ENCODE assay signal across 15 cellular contexts in the genomic region with DNA sequence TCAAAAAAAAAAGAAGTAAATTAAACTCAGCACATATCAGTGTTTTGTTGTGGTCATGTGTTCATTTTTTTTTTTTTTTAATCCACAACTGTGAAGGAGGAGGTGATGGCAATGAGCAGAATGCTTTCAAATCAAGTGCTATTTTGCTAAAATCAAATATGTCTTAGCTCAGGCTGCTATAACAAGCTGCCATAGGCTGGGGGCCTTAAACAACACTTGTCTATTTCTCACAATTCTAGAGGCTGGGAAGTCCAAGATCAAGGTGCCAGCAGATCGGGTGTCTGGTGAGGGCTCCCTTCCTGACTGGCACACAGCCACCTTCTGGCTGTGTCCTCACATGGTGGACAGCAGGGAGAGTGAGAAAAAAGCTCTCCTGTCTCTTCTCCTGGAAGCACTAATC.
A peak's percentile ranks its signal among the peaks of the same experiment; 100 is the strongest.
DNase-seq lines count a peak whose midpoint lies in the region; ATAC-seq and TF ChIP-seq lines count a peak whose summit lies in the region.
"Had no signal": no experiment of that assay in that cellular context is flagged by ENCODE, and none has a peak within 500 bp of the region (broad histone marks: within the 10 kb centered on the region; RNA-seq: fewer than 3 reads in every experiment).

No MANE protein-coding gene starts in this region.

- H3K4me1 Mint-ChIP-seq in stimulated activated naive CD8-positive, alpha-beta T cell treated with anti-CD3 and anti-CD28 coated beads, Interleukin-15, Interleukin-2, amounts not matched to agents 100 ng/mL and 50 ng/mL, for 24 hours (ENCODE audit: low read depth) = peaks cover 92% of the 10 kb centered on the region
- peaks cover 87% of the 10 kb centered on the region for H3K4me1 Mint-ChIP-seq in central memory CD8-positive, alpha-beta T cell
- H3K4me1 Mint-ChIP-seq in naive B cell (peaks cover 69 to 95% (median 71%) of the 10 kb centered on the region in 3 donors), WTC11 (peaks cover 15% of the 10 kb centered on the region)
- H3K4me1 Mint-ChIP-seq: neural progenitor cell had no signal

- DNase-seq in stimulated activated naive CD8-positive, alpha-beta T cell treated with anti-CD3 and anti-CD28 coated beads, Interleukin-15, Interleukin-2, amounts not matched to agents 100 U/mL and 50 U/mL, for 24 hours = no peak
- no peak for DNase-seq in central memory CD8-positive, alpha-beta T cell (ENCODE audit: low spot score in 2 of 2)
- DNase-seq in naive B cell = no peak
- DNase-seq in KG1 (lab: John Stamatoyannopoulos, UW) = no peak
- DNase-seq in WTC11 (ENCODE audit: low spot score) = no peak
- DNase-seq: aorta; COR-L47; NCI-H2227 treated with DMSO at 0.1 percent for 48 hours; SHP77; stimulated activated CD4-positive, alpha-beta T cell treated with anti-CD3 and anti-CD28 coated beads, Interleukin-12 subunit alpha, Interleukin-12 subunit beta, amount 100 ng/mL, for 4 hours had no signal

- CTCF ChIA-PET in WTC11 (lab: Charles Lee) = interaction anchor here (0.6 kb wide), 1 partner anchor 323 kb away, joined by 3 read pairs; no protein-coding TSS in a partner anchor

- peaks cover 54% of the 10 kb centered on the region for H3K36me3 Mint-ChIP-seq in stimulated activated naive CD8-positive, alpha-beta T cell treated with anti-CD3 and anti-CD28 coated beads, Interleukin-15, Interleukin-2, amounts not matched to agents 100 ng/mL and 50 ng/mL, for 24 hours (ENCODE audit: low read depth)
- H3K36me3 Mint-ChIP-seq in central memory CD8-positive, alpha-beta T cell (ENCODE audit: insufficient read depth) = peaks cover 50% of the 10 kb centered on the region
- H3K36me3 Mint-ChIP-seq in naive B cell (peaks cover 13 to 31% of the 10 kb centered on the region in 2 donors), WTC11 (peaks cover 20% of the 10 kb centered on the region)

- H3K4me3 Mint-ChIP-seq in stimulated activated naive CD8-positive, alpha-beta T cell treated with anti-CD3 and anti-CD28 coated beads, Interleukin-15, Interleukin-2, amounts not matched to agents 100 ng/mL and 50 ng/mL, for 24 hours = peak overlapping the region; percentile 72
- H3K4me3 Mint-ChIP-seq in central memory CD8-positive, alpha-beta T cell = peak overlapping the region; percentile 88
- peak overlapping the region in 3 of 8 donors; percentile 26 to 37 (median 37) for H3K4me3 Mint-ChIP-seq in naive B cell
- H3K4me3 Mint-ChIP-seq in WTC11 = no peak overlapping the region
- H3K4me3 Mint-ChIP-seq: neural progenitor cell had no signal

- H3K27ac Mint-ChIP-seq in stimulated activated naive CD8-positive, alpha-beta T cell treated with anti-CD3 and anti-CD28 coated beads, Interleukin-15, Interleukin-2, amounts not matched to agents 100 ng/mL and 50 ng/mL, for 24 hours = peak overlapping the region; percentile 87
- peak overlapping the region; percentile 97 for H3K27ac Mint-ChIP-seq in central memory CD8-positive, alpha-beta T cell (ENCODE audit: low read depth)
- H3K27ac Mint-ChIP-seq in naive B cell (peak overlapping the region; percentile 37 to 94 (median 81)), WTC11 (no peak overlapping the region)
- H3K27ac Mint-ChIP-seq: neural progenitor cell had no signal

- H3K9me3 Mint-ChIP-seq in stimulated activated naive CD8-positive, alpha-beta T cell treated with anti-CD3 and anti-CD28 coated beads, Interleukin-15, Interleukin-2, amounts not matched to agents 100 ng/mL and 50 ng/mL, for 24 hours = no peaks in the 10 kb centered on the region
- peaks cover 5% of the 10 kb centered on the region for H3K9me3 Mint-ChIP-seq in central memory CD8-positive, alpha-beta T cell
- peaks cover 0 to 6% (median 2%) of the 10 kb centered on the region in 7 donors for H3K9me3 Mint-ChIP-seq in naive B cell
- H3K9me3 Mint-ChIP-seq in WTC11 = peaks cover 14% of the 10 kb centered on the region

- no peaks in the 10 kb centered on the region for H3K27me3 Mint-ChIP-seq in stimulated activated naive CD8-positive, alpha-beta T cell treated with anti-CD3 and anti-CD28 coated beads, Interleukin-15, Interleukin-2, amounts not matched to agents 100 ng/mL and 50 ng/mL, for 24 hours
- no peaks in the 10 kb centered on the region for H3K27me3 Mint-ChIP-seq in central memory CD8-positive, alpha-beta T cell
- H3K27me3 Mint-ChIP-seq in naive B cell (no peaks in the 10 kb centered on the region), WTC11 (ENCODE audit: low read depth) (0 out of 2 replicates have a peak, but pooled peaks cover 2% of the 10 kb centered on the region)

- ATAC-seq in stimulated activated naive CD8-positive, alpha-beta T cell treated with anti-CD3 and anti-CD28 coated beads, Interleukin-15, Interleukin-2, amounts not matched to agents 100 U/mL and 50 U/mL, for 24 hours = no peak
- no peak for ATAC-seq in central memory CD8-positive, alpha-beta T cell (replicated peaks; ENCODE audit: extremely low read depth, poor library complexity, severe bottlenecking)
- ATAC-seq in naive B cell (ENCODE audit: low read depth in 2 of 2) (no peak), GM18870 (IDR thresholded peaks at IDR 0.05; ENCODE audit: unreplicated experiment) (no peak), WTC11 (no peak), HG03457 (IDR thresholded peaks at IDR 0.05; ENCODE audit: unreplicated experiment) (no peak)
- ATAC-seq: activated CD4-positive, CD25-positive, alpha-beta regulatory T cell treated with anti-CD3 and anti-CD28 coated beads, Interleukin-2, amount 50 U/mL, for 24 hours had no signal

- no peak for TF ChIP-seq CTCF in WTC11 (IDR thresholded peaks at IDR 0.05)

- POLR2A ChIA-PET in WTC11 (lab: Charles Lee) = no interaction called here

TF ChIP-seq in WTC11, 78 proteins besides CTCF, POLR2A, EP300 and RAD21 (continues in another document):
- TF ChIP-seq, protein P1, sequence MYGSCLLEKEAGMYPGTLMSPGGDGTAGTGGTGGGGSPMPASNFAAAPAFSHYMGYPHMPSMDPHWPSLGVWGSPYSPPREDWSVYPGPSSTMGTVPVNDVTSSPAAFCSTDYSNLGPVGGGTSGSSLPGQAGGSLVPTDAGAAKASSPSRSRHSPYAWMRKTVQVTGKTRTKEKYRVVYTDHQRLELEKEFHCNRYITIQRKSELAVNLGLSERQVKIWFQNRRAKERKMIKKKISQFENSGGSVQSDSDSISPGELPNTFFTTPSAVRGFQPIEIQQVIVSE (CRISPR knock-in tag; IDR thresholded peaks at IDR 0.05; ENCODE audit: borderline replicate concordance) = no peak
- TF ChIP-seq GABPB1 (CRISPR knock-in tag; IDR thresholded peaks at IDR 0.05) (no peak), ZNF317 (CRISPR knock-in tag; IDR thresholded peaks at IDR 0.05; ENCODE audit: borderline replicate concordance, low read depth) (no peak), KAT7 (CRISPR knock-in tag; IDR thresholded peaks at IDR 0.05; ENCODE audit: borderline replicate concordance) (no peak), RELA (CRISPR knock-in tag; IDR thresholded peaks at IDR 0.05; ENCODE audit: borderline replicate concordance) (no peak), MYBL2 (CRISPR knock-in tag; IDR thresholded peaks at IDR 0.05) (no peak), GRHL2 (CRISPR knock-in tag; IDR thresholded peaks at IDR 0.05; ENCODE audit: insufficient replicate concordance, severe bottlenecking) (no peak), NFE2L1 (CRISPR knock-in tag; IDR thresholded peaks at IDR 0.05) (no peak), NR1H2 (CRISPR knock-in tag; IDR thresholded peaks at IDR 0.05) (no peak), CREB1 (CRISPR knock-in tag; IDR thresholded peaks at IDR 0.05) (no peak), FOXJ3 (CRISPR knock-in tag; IDR thresholded peaks at IDR 0.05; ENCODE audit: borderline replicate concordance) (no peak)
- TF ChIP-seq, protein P2, sequence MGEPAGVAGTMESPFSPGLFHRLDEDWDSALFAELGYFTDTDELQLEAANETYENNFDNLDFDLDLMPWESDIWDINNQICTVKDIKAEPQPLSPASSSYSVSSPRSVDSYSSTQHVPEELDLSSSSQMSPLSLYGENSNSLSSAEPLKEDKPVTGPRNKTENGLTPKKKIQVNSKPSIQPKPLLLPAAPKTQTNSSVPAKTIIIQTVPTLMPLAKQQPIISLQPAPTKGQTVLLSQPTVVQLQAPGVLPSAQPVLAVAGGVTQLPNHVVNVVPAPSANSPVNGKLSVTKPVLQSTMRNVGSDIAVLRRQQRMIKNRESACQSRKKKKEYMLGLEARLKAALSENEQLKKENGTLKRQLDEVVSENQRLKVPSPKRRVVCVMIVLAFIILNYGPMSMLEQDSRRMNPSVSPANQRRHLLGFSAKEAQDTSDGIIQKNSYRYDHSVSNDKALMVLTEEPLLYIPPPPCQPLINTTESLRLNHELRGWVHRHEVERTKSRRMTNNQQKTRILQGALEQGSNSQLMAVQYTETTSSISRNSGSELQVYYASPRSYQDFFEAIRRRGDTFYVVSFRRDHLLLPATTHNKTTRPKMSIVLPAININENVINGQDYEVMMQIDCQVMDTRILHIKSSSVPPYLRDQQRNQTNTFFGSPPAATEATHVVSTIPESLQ (CRISPR knock-in tag; IDR thresholded peaks at IDR 0.05) = no peak
- TF ChIP-seq, protein P3, sequence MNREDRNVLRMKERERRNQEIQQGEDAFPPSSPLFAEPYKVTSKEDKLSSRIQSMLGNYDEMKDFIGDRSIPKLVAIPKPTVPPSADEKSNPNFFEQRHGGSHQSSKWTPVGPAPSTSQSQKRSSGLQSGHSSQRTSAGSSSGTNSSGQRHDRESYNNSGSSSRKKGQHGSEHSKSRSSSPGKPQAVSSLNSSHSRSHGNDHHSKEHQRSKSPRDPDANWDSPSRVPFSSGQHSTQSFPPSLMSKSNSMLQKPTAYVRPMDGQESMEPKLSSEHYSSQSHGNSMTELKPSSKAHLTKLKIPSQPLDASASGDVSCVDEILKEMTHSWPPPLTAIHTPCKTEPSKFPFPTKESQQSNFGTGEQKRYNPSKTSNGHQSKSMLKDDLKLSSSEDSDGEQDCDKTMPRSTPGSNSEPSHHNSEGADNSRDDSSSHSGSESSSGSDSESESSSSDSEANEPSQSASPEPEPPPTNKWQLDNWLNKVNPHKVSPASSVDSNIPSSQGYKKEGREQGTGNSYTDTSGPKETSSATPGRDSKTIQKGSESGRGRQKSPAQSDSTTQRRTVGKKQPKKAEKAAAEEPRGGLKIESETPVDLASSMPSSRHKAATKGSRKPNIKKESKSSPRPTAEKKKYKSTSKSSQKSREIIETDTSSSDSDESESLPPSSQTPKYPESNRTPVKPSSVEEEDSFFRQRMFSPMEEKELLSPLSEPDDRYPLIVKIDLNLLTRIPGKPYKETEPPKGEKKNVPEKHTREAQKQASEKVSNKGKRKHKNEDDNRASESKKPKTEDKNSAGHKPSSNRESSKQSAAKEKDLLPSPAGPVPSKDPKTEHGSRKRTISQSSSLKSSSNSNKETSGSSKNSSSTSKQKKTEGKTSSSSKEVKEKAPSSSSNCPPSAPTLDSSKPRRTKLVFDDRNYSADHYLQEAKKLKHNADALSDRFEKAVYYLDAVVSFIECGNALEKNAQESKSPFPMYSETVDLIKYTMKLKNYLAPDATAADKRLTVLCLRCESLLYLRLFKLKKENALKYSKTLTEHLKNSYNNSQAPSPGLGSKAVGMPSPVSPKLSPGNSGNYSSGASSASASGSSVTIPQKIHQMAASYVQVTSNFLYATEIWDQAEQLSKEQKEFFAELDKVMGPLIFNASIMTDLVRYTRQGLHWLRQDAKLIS (CRISPR knock-in tag; IDR thresholded peaks at IDR 0.05; ENCODE audit: borderline replicate concordance) = no peak
